15 cellular contexts compared by ENCODE assay signal in the genomic region with DNA sequence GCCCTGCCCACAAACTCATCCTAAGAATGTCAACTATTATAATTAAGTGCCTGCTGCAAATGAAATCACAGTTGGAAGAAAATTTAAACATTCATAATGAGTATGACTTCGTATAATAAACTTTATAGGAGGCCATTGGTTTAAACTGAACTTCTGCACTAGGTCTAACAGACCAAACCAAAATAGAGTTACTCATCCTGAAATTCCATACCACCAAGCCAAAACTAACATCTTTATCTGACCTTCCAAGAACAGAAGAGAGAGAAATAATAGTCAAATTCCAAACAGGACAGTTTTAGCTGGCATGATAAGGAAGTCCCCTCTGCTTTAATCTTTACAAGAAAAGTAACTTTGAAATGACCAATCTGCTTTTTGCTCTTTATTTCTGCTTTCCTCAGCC.
A peak's percentile ranks its signal among the peaks of the same experiment; 100 is the strongest.
DNase-seq lines count a peak whose midpoint lies in the region; ATAC-seq and TF ChIP-seq lines count a peak whose summit lies in the region.
"Had no signal": no experiment of that assay in that cellular context is flagged by ENCODE, and none has a peak within 500 bp of the region (broad histone marks: within the 10 kb centered on the region; RNA-seq: fewer than 3 reads in every experiment).

No MANE protein-coding gene starts in this region.

- no peaks in the 10 kb centered on the region for H3K9me3 ChIP-seq in SK-N-SH
- H3K9me3 ChIP-seq in osteoblast (ENCODE audit: low read depth, low read length): no peaks in the 10 kb centered on the region
- H3K9me3 ChIP-seq in stomach: peaks cover 0 to 20% (median 7%) of the 10 kb centered on the region in 4 donors
- H3K9me3 ChIP-seq: HAP-1 had no signal

- H2BK120ac ChIP-seq in mesendoderm (ENCODE audit: low read depth, low read length): no peak overlapping the region

- no peaks in the 10 kb centered on the region for H3K36me3 ChIP-seq in SK-N-SH (replicated peaks in 1 of 2; ENCODE audit: control insufficient read depth in 1 of 2, insufficient read depth in 2 of 2, low read length in 1 of 2)
- H3K36me3 ChIP-seq in osteoblast (ENCODE audit: insufficient read depth, low read length): no peaks in the 10 kb centered on the region
- H3K36me3 ChIP-seq in stomach: no peaks in the 10 kb centered on the region
- no peaks in the 10 kb centered on the region for H3K36me3 ChIP-seq in mesendoderm (ENCODE audit: control insufficient read depth, insufficient read depth, low read length)
- H3K36me3 ChIP-seq: HAP-1 had no signal

- CTCF ChIA-PET in SK-N-SH (lab: Yijun Ruan, JAX): no interaction called here

- H3K27ac ChIP-seq in SK-N-SH (ENCODE audit: low read depth in 2 of 2, low read length in 1 of 2) (no peak overlapping the region), VCaP (peak overlapping the region; percentile 15; the same call in 1 of the 2 replicates), osteoblast (ENCODE audit: low read depth, low read length) (no peak overlapping the region), stomach (no peak overlapping the region), mesendoderm (ENCODE audit: low read depth, low read length) (no peak overlapping the region)
- H3K27ac ChIP-seq: 22Rv1 had no signal

- no peaks in the 10 kb centered on the region for H3K4me1 ChIP-seq in SK-N-SH (ENCODE audit: control insufficient read depth in 1 of 2, insufficient read depth in 2 of 2, low read depth in 1 of 2, low read length in 1 of 2)
- no peaks in the 10 kb centered on the region for H3K4me1 ChIP-seq in osteoblast (ENCODE audit: insufficient read depth, low read length)
- H3K4me1 ChIP-seq in stomach: no peaks in the 10 kb centered on the region
- H3K4me1 ChIP-seq in mesendoderm (ENCODE audit: control insufficient read depth, low read depth, low read length): no peaks in the 10 kb centered on the region
- H3K4me1 ChIP-seq: HAP-1 had no signal

- no peak overlapping the region for H3K4ac ChIP-seq in mesendoderm (ENCODE audit: low read depth, low read length)

- H3K9me2 ChIP-seq in SK-N-SH: no peaks in the 10 kb centered on the region

- H3K79me1 ChIP-seq in mesendoderm (ENCODE audit: low read length): no peaks in the 10 kb centered on the region

- H2AK5ac ChIP-seq in mesendoderm (ENCODE audit: low read length): no peak overlapping the region

- no peak overlapping the region for H3K23ac ChIP-seq in mesendoderm (ENCODE audit: low read length)

- H3K4me3 ChIP-seq in SK-N-SH (ENCODE audit: low read depth in 2 of 2, low read length in 1 of 2) (no peak overlapping the region), osteoblast (ENCODE audit: insufficient read depth, low read length) (no peak overlapping the region), stomach (no peak overlapping the region), mesendoderm (ENCODE audit: low read length) (no peak overlapping the region)
- H3K4me3 ChIP-seq: GM23338, HAP-1 had no signal

- H3K79me2 ChIP-seq in SK-N-SH (ENCODE audit: insufficient read depth): no peaks in the 10 kb centered on the region
- no peaks in the 10 kb centered on the region for H3K79me2 ChIP-seq in osteoblast (ENCODE audit: insufficient read depth, low read length)
- H3K79me2 ChIP-seq in mesendoderm (ENCODE audit: control insufficient read depth, insufficient read depth, low read length): no peaks in the 10 kb centered on the region

- no peak overlapping the region for H3K4me2 ChIP-seq in SK-N-SH
- H3K4me2 ChIP-seq in osteoblast (ENCODE audit: insufficient read depth, low read length): no peak overlapping the region
- no peak overlapping the region for H3K4me2 ChIP-seq in mesendoderm (ENCODE audit: low read length)
- H3K4me2 ChIP-seq: GM23338 had no signal

- H2BK5ac ChIP-seq in mesendoderm (ENCODE audit: low read length): no peak overlapping the region

- TF ChIP-seq POLR2A in stomach (IDR thresholded peaks at IDR 0.05): no peak

- H2AFZ ChIP-seq in SK-N-SH (ENCODE audit: low read depth): no peak overlapping the region
- H2AFZ ChIP-seq in osteoblast (ENCODE audit: low read length): no peak overlapping the region

- POLR2A ChIA-PET in SK-N-SH (lab: Yijun Ruan, JAX): no interaction called here

- no peak overlapping the region for H2BK15ac ChIP-seq in mesendoderm (replicated peaks; ENCODE audit: low read depth)

- DNase-seq in SK-N-SH: no peak
- peak; percentile 11 for DNase-seq in fibroblast of peridontal ligament (ENCODE audit: extremely low read depth)
- DNase-seq in osteoblast (ENCODE audit: insufficient read length, low spot score, missing footprints): peak; percentile 48
- DNase-seq in stomach: no peak
- no peak for DNase-seq in mesendoderm
- DNase-seq: C1 segment of cervical spinal cord; CD4-positive, alpha-beta memory T cell; DMS153; DND-41 had no signal

- H3K27me3 ChIP-seq in SK-N-SH (ENCODE audit: insufficient read depth) (no peaks in the 10 kb centered on the region), osteoblast (ENCODE audit: insufficient read depth, low read length) (no peaks in the 10 kb centered on the region), stomach (no peaks in the 10 kb centered on the region), mesendoderm (ENCODE audit: insufficient read depth, low read length, poor library complexity) (no peaks in the 10 kb centered on the region)

- no peak overlapping the region for H3K9ac ChIP-seq in SK-N-SH
- no peak overlapping the region for H3K9ac ChIP-seq in mesendoderm (ENCODE audit: low read length)

- H4K8ac ChIP-seq in mesendoderm (ENCODE audit: low read depth, low read length): no peak overlapping the region

- intact Hi-C loops in stomach (cut with DNase I; ENCODE audit: low total_unique reads): no loop called here

- TF ChIP-seq EP300 in SK-N-SH (IDR thresholded peaks at IDR 0.05; ENCODE audit: borderline replicate concordance in 1 of 2, low read depth in 1 of 2, low read length in 1 of 2) (no peak), stomach (IDR thresholded peaks at IDR 0.05) (no peak)

- 13% methylated on average over 1 of the region's 1 CpG for WGBS in SK-N-SH (ENCODE audit: low lambda C conversion rate)
- WGBS in stomach, 5 donors: 67 to 74% (median 70%) methylated on average over 1 of the region's 1 CpG
- no CpG with 5 or more reads among the region's 1 CpG for WGBS in mesendoderm (ENCODE audit: extremely low coverage, insufficient coverage, low lambda C conversion rate)

- no peak for ATAC-seq in SK-N-SH treated with all-trans-retinoic acid at 6 μM for 48 hours
- ATAC-seq in GM18520 (IDR thresholded peaks at IDR 0.05; ENCODE audit: unreplicated experiment): no peak
- ATAC-seq: GM23338 had no signal

- no peaks in the 10 kb centered on the region for H3F3A ChIP-seq in SK-N-SH (replicated peaks; ENCODE audit: insufficient read depth)

- H4K5ac ChIP-seq in mesendoderm (ENCODE audit: low read length): no peak overlapping the region

- TF ChIP-seq RAD21 in SK-N-SH (IDR thresholded peaks at IDR 0.05; ENCODE audit: low read length): no peak

- no peak overlapping the region for H3K56ac ChIP-seq in mesendoderm (ENCODE audit: low read length)

- no peak overlapping the region for H3K18ac ChIP-seq in mesendoderm (ENCODE audit: low read length)

- TF ChIP-seq CTCF in SK-N-SH (IDR thresholded peaks at IDR 0.05): no peak
- no peak for TF ChIP-seq CTCF in VCaP (conservative IDR thresholded peaks at IDR 0.05)
- TF ChIP-seq CTCF in osteoblast (IDR thresholded peaks at IDR 0.05; ENCODE audit: extremely low read depth, low read depth, low read length): no peak
- no peak for TF ChIP-seq CTCF in stomach (IDR thresholded peaks at IDR 0.05)

- H4K20me1 ChIP-seq in SK-N-SH (ENCODE audit: insufficient read depth): no peaks in the 10 kb centered on the region
- H4K20me1 ChIP-seq in osteoblast (ENCODE audit: insufficient read depth, low read length): no peaks in the 10 kb centered on the region

TF ChIP-seq in SK-N-SH treated with all-trans-retinoic acid at 6 μM for 48 hours, 23 proteins besides CTCF, POLR2A, EP300 and RAD21:
- TF ChIP-seq ISL1 (CRISPR knock-in tag; IDR thresholded peaks at IDR 0.05): 0 out of 2 replicates have a peak, but pooled peaks have one; percentile 15
- TF ChIP-seq, protein P1, sequence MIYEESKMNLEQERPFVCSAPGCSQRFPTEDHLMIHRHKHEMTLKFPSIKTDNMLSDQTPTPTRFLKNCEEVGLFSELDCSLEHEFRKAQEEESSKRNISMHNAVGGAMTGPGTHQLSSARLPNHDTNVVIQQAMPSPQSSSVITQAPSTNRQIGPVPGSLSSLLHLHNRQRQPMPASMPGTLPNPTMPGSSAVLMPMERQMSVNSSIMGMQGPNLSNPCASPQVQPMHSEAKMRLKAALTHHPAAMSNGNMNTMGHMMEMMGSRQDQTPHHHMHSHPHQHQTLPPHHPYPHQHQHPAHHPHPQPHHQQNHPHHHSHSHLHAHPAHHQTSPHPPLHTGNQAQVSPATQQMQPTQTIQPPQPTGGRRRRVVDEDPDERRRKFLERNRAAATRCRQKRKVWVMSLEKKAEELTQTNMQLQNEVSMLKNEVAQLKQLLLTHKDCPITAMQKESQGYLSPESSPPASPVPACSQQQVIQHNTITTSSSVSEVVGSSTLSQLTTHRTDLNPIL (CRISPR knock-in tag; IDR thresholded peaks at IDR 0.05; ENCODE audit: low read depth): no peak

TF ChIP-seq in SK-N-SH, 30 proteins besides CTCF, POLR2A, EP300 and RAD21:
- no peak for TF ChIP-seq TEAD4 (IDR thresholded peaks at IDR 0.05; ENCODE audit: borderline replicate concordance, insufficient read depth)
- no peak for TF ChIP-seq RXRA (IDR thresholded peaks at IDR 0.05; ENCODE audit: borderline replicate concordance, low read depth)
- no peak for TF ChIP-seq POLR2AphosphoS5 (IDR thresholded peaks at IDR 0.05; ENCODE audit: low read depth, low read length)
- TF ChIP-seq ELF1 (IDR thresholded peaks at IDR 0.05): no peak
- no peak for TF ChIP-seq FOXJ3 (CRISPR knock-in tag; IDR thresholded peaks at IDR 0.05)
- TF ChIP-seq SIN3A (IDR thresholded peaks at IDR 0.05; ENCODE audit: borderline replicate concordance, low read depth, low read length): no peak
- TF ChIP-seq FOSL2 (IDR thresholded peaks at IDR 0.05; ENCODE audit: borderline replicate concordance, low read depth): no peak
- no peak for TF ChIP-seq TCF12 (IDR thresholded peaks at IDR 0.05)
- no peak for TF ChIP-seq NRF1 (IDR thresholded peaks at IDR 0.05; ENCODE audit: low read depth, low read length)
- TF ChIP-seq SMC3 (IDR thresholded peaks at IDR 0.05; ENCODE audit: low read depth, low read length): no peak
- no peak for TF ChIP-seq GABPA (IDR thresholded peaks at IDR 0.05; ENCODE audit: low read depth)
- TF ChIP-seq EZH2phosphoT487 (IDR thresholded peaks at IDR 0.05; ENCODE audit: borderline replicate concordance, low read depth): no peak
- no peak for TF ChIP-seq RCOR1 (IDR thresholded peaks at IDR 0.05; ENCODE audit: low read length)
- no peak for TF ChIP-seq JUND (IDR thresholded peaks at IDR 0.05)
TF ChIP-seq in SK-N-SH: peak in this region for 0.

Comparison
In these comparisons a context has a peak if more than half of its experiments do, and no peak if none do; other contexts are left out.
1. DNase-seq: peak in fibroblast of peridontal ligament (single experiment) and osteoblast (single experiment); none in SK-N-SH (single experiment), stomach (single experiment) and mesendoderm (single experiment).